Comparison of ENCODE assay signal across 11 cellular contexts in genomic region chr3:143135150-143135549, GRCh38. TPM values are rescaled to one million over a fixed set of nuclear protein-coding genes. Genes with fewer than 3 reads are reported as not detected.
DNase-seq lines count a peak whose midpoint lies in the region; ATAC-seq and TF ChIP-seq lines count a peak whose summit lies in the region.
"Had no signal": no experiment of that assay in that cellular context is flagged by ENCODE, and none has a peak within 500 bp of the region (broad histone marks: within the 10 kb centered on the region; RNA-seq: fewer than 3 reads in every experiment).

No MANE protein-coding gene starts in this region.

- H3K27me3 Mint-ChIP-seq in MCF 10A (ENCODE audit: insufficient read depth, unreplicated experiment): no peaks in the 10 kb centered on the region
- peaks cover 0 to 5% of the 10 kb centered on the region in 2 donors for H3K27me3 Mint-ChIP-seq in stimulated activated naive B cell treated with anti-CD40 and anti-IgM and Interleukin-4, amounts not matched to agents 10 μg/mL and 1 μg/mL and 100 μg/mL, for 72 hours
- no peaks in the 10 kb centered on the region for H3K27me3 Mint-ChIP-seq in activated naive CD8-positive, alpha-beta T cell treated with anti-CD3 and anti-CD28 coated beads, Interleukin-2, amount 50 U/mL, for 24 hours
- H3K27me3 Mint-ChIP-seq: stimulated activated naive CD8-positive, alpha-beta T cell treated with anti-CD3 and anti-CD28 coated beads, Interleukin-15, amount 100 ng/mL, for 72 hours had no signal

- H3K9me3 Mint-ChIP-seq in MCF 10A (ENCODE audit: unreplicated experiment): no peaks in the 10 kb centered on the region
- peaks cover 0 to 2% of the 10 kb centered on the region in 2 donors for H3K9me3 Mint-ChIP-seq in stimulated activated naive B cell treated with anti-CD40 and anti-IgM and Interleukin-4, amounts not matched to agents 10 μg/mL and 1 μg/mL and 100 μg/mL, for 72 hours
- H3K9me3 Mint-ChIP-seq in activated naive CD8-positive, alpha-beta T cell treated with anti-CD3 and anti-CD28 coated beads, Interleukin-2, amount 50 U/mL, for 24 hours: no peaks in the 10 kb centered on the region

- H3K4me1 Mint-ChIP-seq in MCF 10A (ENCODE audit: insufficient read depth, unreplicated experiment): peaks cover 13% of the 10 kb centered on the region
- peaks cover 13 to 20% of the 10 kb centered on the region in 2 donors for H3K4me1 Mint-ChIP-seq in stimulated activated naive B cell treated with anti-CD40 and anti-IgM and Interleukin-4, amounts not matched to agents 10 μg/mL and 1 μg/mL and 100 μg/mL, for 72 hours
- H3K4me1 Mint-ChIP-seq in activated naive CD8-positive, alpha-beta T cell treated with anti-CD3 and anti-CD28 coated beads, Interleukin-2, amount 50 U/mL, for 24 hours: peaks cover 24% of the 10 kb centered on the region

- TF ChIP-seq POLR2A in breast epithelium (IDR thresholded peaks at IDR 0.05): no peak

- H3K36me3 ChIP-seq in breast epithelium: no peaks in the 10 kb centered on the region
- H3K36me3 ChIP-seq: adrenal gland, BLaER1 had no signal

- TF ChIP-seq CTCF in MCF 10A (IDR thresholded peaks at IDR 0.05; ENCODE audit: unreplicated experiment) (no peak), breast epithelium (IDR thresholded peaks at IDR 0.05) (no peak), fibroblast of the aortic adventitia (IDR thresholded peaks at IDR 0.05; ENCODE audit: insufficient read depth, low read length) (peak; percentile 25)

- no peak overlapping the region for H3K27ac ChIP-seq in breast epithelium
- H3K27ac ChIP-seq: adrenal gland, BLaER1 had no signal

- DNase-seq in MCF 10A (ENCODE audit: unreplicated experiment) (peak; percentile 95), breast epithelium (ENCODE audit: low spot score in 2 of 2) (no peak), SIG-M5 (lab: John Stamatoyannopoulos, UW) (peak; percentile 52), fibroblast of the aortic adventitia (ENCODE audit: low read depth) (peak; percentile 94), SK-N-DZ (ENCODE audit: low spot score) (no peak)
- no peak for DNase-seq in stimulated activated naive B cell treated with anti-CD40 and anti-IgM and Interleukin-4, amounts not matched to agents 10 μg/mL and 1 μg/mL and 100 μg/mL, for 72 hours
- no peak for DNase-seq in activated naive CD8-positive, alpha-beta T cell treated with anti-CD3 and anti-CD28 coated beads, Interleukin-2, amount 50 U/mL, for 24 hours
- DNase-seq: stimulated activated naive CD8-positive, alpha-beta T cell treated with anti-CD3 and anti-CD28 coated beads, Interleukin-15, amount 100 ng/mL, for 72 hours had no signal

- H3K4me3 ChIP-seq in breast epithelium (no peak overlapping the region), fibroblast of the aortic adventitia (ENCODE audit: low read depth, low read length) (no peak overlapping the region)
- H3K4me3 ChIP-seq: adrenal gland, BLaER1 had no signal

- CTCF ChIA-PET in MCF 10A (lab: Yijun Ruan, JAX): interaction anchor here (0.6 to 1.4 kb wide), 7 partner anchors 32 to 604 kb away, joined by 3 to 6 read pairs (median 3); no protein-coding TSS in a partner anchor

- POLR2A ChIA-PET in MCF 10A (lab: Yijun Ruan, JAX): interaction anchor here (0.7 to 1.6 kb wide), 6 partner anchors 10 to 632 kb away, joined by 3 to 7 read pairs (median 4); no protein-coding TSS in a partner anchor

- BruUV-seq in MCF 10A (replicated peaks; lab: Mats Ljungman, UMichigan): no TSS peak

- no peak overlapping the region for H3K27ac Mint-ChIP-seq in MCF 10A (ENCODE audit: low read depth, unreplicated experiment)
- H3K27ac Mint-ChIP-seq in stimulated activated naive B cell treated with anti-CD40 and anti-IgM and Interleukin-4, amounts not matched to agents 10 μg/mL and 1 μg/mL and 100 μg/mL, for 72 hours: no peak overlapping the region
- H3K27ac Mint-ChIP-seq in activated naive CD8-positive, alpha-beta T cell treated with anti-CD3 and anti-CD28 coated beads, Interleukin-2, amount 50 U/mL, for 24 hours: no peak overlapping the region

- no peaks in the 10 kb centered on the region for H3K9me3 ChIP-seq in breast epithelium
- H3K9me3 ChIP-seq: adrenal gland, BLaER1 had no signal

- no peaks in the 10 kb centered on the region for H3K36me3 Mint-ChIP-seq in MCF 10A (ENCODE audit: insufficient read depth, unreplicated experiment)
- H3K36me3 Mint-ChIP-seq in stimulated activated naive B cell treated with anti-CD40 and anti-IgM and Interleukin-4, amounts not matched to agents 10 μg/mL and 1 μg/mL and 100 μg/mL, for 72 hours: peaks cover 5 to 12% of the 10 kb centered on the region in 2 donors
- H3K36me3 Mint-ChIP-seq in activated naive CD8-positive, alpha-beta T cell treated with anti-CD3 and anti-CD28 coated beads, Interleukin-2, amount 50 U/mL, for 24 hours (ENCODE audit: low read depth): no peaks in the 10 kb centered on the region

- intact Hi-C loops in MCF 10A (cut with micrococcal nuclease): loop anchor here (1.0 to 10.0 kb wide), 4 partner anchors 194 to 539 kb away; no protein-coding TSS in a partner anchor
- intact Hi-C loops in breast epithelium (cut with DNase I; ENCODE audit: low total_unique reads): no loop called here

- ATAC-seq in stimulated activated naive B cell treated with anti-CD40 and anti-IgM and Interleukin-4, amounts not matched to agents 10 μg/mL and 1 μg/mL and 100 μg/mL, for 72 hours (replicated peaks): peak; percentile 23 to 33
- ATAC-seq in activated naive CD8-positive, alpha-beta T cell treated with anti-CD3 and anti-CD28 coated beads, Interleukin-2, amount 50 U/mL, for 24 hours: no peak
- no peak for ATAC-seq in HG03095 (IDR thresholded peaks at IDR 0.05; ENCODE audit: unreplicated experiment)
- ATAC-seq: stimulated activated naive CD8-positive, alpha-beta T cell treated with anti-CD3 and anti-CD28 coated beads, Interleukin-15, amount 100 ng/mL, for 72 hours had no signal

- H3K4me3 Mint-ChIP-seq in MCF 10A (ENCODE audit: unreplicated experiment): no peak overlapping the region
- no peak overlapping the region for H3K4me3 Mint-ChIP-seq in stimulated activated naive B cell treated with anti-CD40 and anti-IgM and Interleukin-4, amounts not matched to agents 10 μg/mL and 1 μg/mL and 100 μg/mL, for 72 hours
- H3K4me3 Mint-ChIP-seq in activated naive CD8-positive, alpha-beta T cell treated with anti-CD3 and anti-CD28 coated beads, Interleukin-2, amount 50 U/mL, for 24 hours: no peak overlapping the region
- H3K4me3 Mint-ChIP-seq: stimulated activated naive CD8-positive, alpha-beta T cell treated with anti-CD3 and anti-CD28 coated beads, Interleukin-15, amount 100 ng/mL, for 72 hours had no signal

- no peaks in the 10 kb centered on the region for H3K27me3 ChIP-seq in breast epithelium
- H3K27me3 ChIP-seq: adrenal gland, BLaER1 had no signal

- no peaks in the 10 kb centered on the region for H3K4me1 ChIP-seq in breast epithelium
- H3K4me1 ChIP-seq: adrenal gland, BLaER1 had no signal

RNA-seq across cellular contexts. Expression of gene CHST2, which starts 15.6 kb away (rescaled TPM):
- total RNA-seq in MCF 10A (2022): 2.3 and 2.6 TPM in 2 replicates
- 1 to 10 TPM; 3.0 to 6.9 (median 4.5) TPM for total RNA-seq in breast epithelium
- 5.0 and 14.4 TPM in 2 replicates for total RNA-seq in fibroblast of the aortic adventitia (ENCODE audit: low replicate concordance)
- 36.1 and 40.3 TPM in 2 replicates for polyA plus RNA-seq in SK-N-DZ (2014; cell fraction: cytosol; rRNA removed)
- 24.1 and 26.0 TPM in 2 replicates for polyA plus RNA-seq in SK-N-DZ (2014; cell fraction: nucleus; rRNA removed)

Comparison
In these comparisons a context has a peak if more than half of its experiments do, and no peak if none do; other contexts are left out.
1. DNase-seq: peak in MCF 10A (single experiment), SIG-M5 (single experiment) and fibroblast of the aortic adventitia (single experiment); none in breast epithelium (0 of 2), stimulated activated naive B cell treated with anti-CD40 and anti-IgM and Interleukin-4, amounts not matched to agents 10 μg/mL and 1 μg/mL and 100 μg/mL, for 72 hours (single experiment), activated naive CD8-positive, alpha-beta T cell treated with anti-CD3 and anti-CD28 coated beads, Interleukin-2, amount 50 U/mL, for 24 hours (single experiment) and SK-N-DZ (single experiment).
2. ATAC-seq: peak in stimulated activated naive B cell treated with anti-CD40 and anti-IgM and Interleukin-4, amounts not matched to agents 10 μg/mL and 1 μg/mL and 100 μg/mL, for 72 hours (2 of 2); none in activated naive CD8-positive, alpha-beta T cell treated with anti-CD3 and anti-CD28 coated beads, Interleukin-2, amount 50 U/mL, for 24 hours (single experiment) and HG03095 (single experiment).